Comparison of ENCODE assay signal across 11 cellular contexts in genomic region chr6:11766589-11767450, GRCh38. TPM values are rescaled to one million over a fixed set of nuclear protein-coding genes. Genes with fewer than 3 reads are reported as not detected.
DNase-seq lines count a peak whose midpoint lies in the region; ATAC-seq, FAIRE-seq and TF ChIP-seq lines count a peak whose summit lies in the region.
"Had no signal": no experiment of that assay in that cellular context is flagged by ENCODE, and none has a peak within 500 bp of the region (broad histone marks: within the 10 kb centered on the region; RNA-seq: fewer than 3 reads in every experiment).

No MANE protein-coding gene starts in this region.

- H3K27ac Mint-ChIP-seq in activated naive CD4-positive, alpha-beta T cell treated with anti-CD3 and anti-CD28 coated beads, Interleukin-2, amount 50 U/mL, for 24 hours = peak overlapping the region; percentile 23
- no peak overlapping the region for H3K27ac Mint-ChIP-seq in activated naive CD4-positive, alpha-beta T cell treated with anti-CD3 and anti-CD28 coated beads for 36 hours
- H3K27ac Mint-ChIP-seq in astrocyte (ENCODE audit: unreplicated experiment) = peak overlapping the region; percentile 99

- no peaks in the 10 kb centered on the region for H3K9me3 ChIP-seq in astrocyte (ENCODE audit: insufficient read depth, low read depth, low read length)
- H3K9me3 ChIP-seq in upper lobe of left lung = no peaks in the 10 kb centered on the region

- intact Hi-C loops in activated naive CD4-positive, alpha-beta T cell treated with anti-CD3 and anti-CD28 coated beads for 36 hours (cut with micrococcal nuclease) = loop anchor here (2.0 kb wide), 1 partner anchor 56 kb away; no protein-coding TSS in a partner anchor

- H3K9me3 Mint-ChIP-seq in activated naive CD4-positive, alpha-beta T cell treated with anti-CD3 and anti-CD28 coated beads, Interleukin-2, amount 50 U/mL, for 24 hours = no peaks in the 10 kb centered on the region
- no peaks in the 10 kb centered on the region for H3K9me3 Mint-ChIP-seq in activated naive CD4-positive, alpha-beta T cell treated with anti-CD3 and anti-CD28 coated beads for 36 hours
- peaks cover 3% of the 10 kb centered on the region for H3K9me3 Mint-ChIP-seq in astrocyte (ENCODE audit: unreplicated experiment)
- H3K9me3 Mint-ChIP-seq: brain had no signal

- no peak for TF ChIP-seq POLR2A in upper lobe of left lung (IDR thresholded peaks at IDR 0.05)
- TF ChIP-seq POLR2A in erythroblast (IDR thresholded peaks at IDR 0.05; ENCODE audit: low read length) = no peak

- H3K36me3 Mint-ChIP-seq in activated naive CD4-positive, alpha-beta T cell treated with anti-CD3 and anti-CD28 coated beads, Interleukin-2, amount 50 U/mL, for 24 hours = no peaks in the 10 kb centered on the region
- no peaks in the 10 kb centered on the region for H3K36me3 Mint-ChIP-seq in activated naive CD4-positive, alpha-beta T cell treated with anti-CD3 and anti-CD28 coated beads for 36 hours (ENCODE audit: low read depth)
- no peaks in the 10 kb centered on the region for H3K36me3 Mint-ChIP-seq in astrocyte (ENCODE audit: low read depth, unreplicated experiment)
- H3K36me3 Mint-ChIP-seq: brain had no signal

- DNase-seq in activated naive CD4-positive, alpha-beta T cell treated with anti-CD3 and anti-CD28 coated beads for 36 hours = no peak
- DNase-seq in astrocyte (ENCODE audit: low read depth) (peak; percentile 99), islet precursor cell (peak; percentile 85), upper lobe of left lung (no peak), NCI-H1048 (lab: John Stamatoyannopoulos, UW) (no peak), erythroblast (lab: John Stamatoyannopoulos, UW) (no peak), DMS79 (lab: John Stamatoyannopoulos, UW) (no peak)
- DNase-seq: AML-193 had no signal

- TF ChIP-seq CTCF in astrocyte (IDR thresholded peaks at IDR 0.05; ENCODE audit: insufficient read depth, low read depth, low read length) = no peak
- TF ChIP-seq CTCF in upper lobe of left lung (IDR thresholded peaks at IDR 0.05) = no peak

- no peaks in the 10 kb centered on the region for H3K36me3 ChIP-seq in astrocyte (ENCODE audit: insufficient read depth, low read length)
- H3K36me3 ChIP-seq in upper lobe of left lung = no peaks in the 10 kb centered on the region

- CTCF ChIA-PET in activated naive CD4-positive, alpha-beta T cell treated with anti-CD3 and anti-CD28 coated beads for 36 hours (lab: Charles Lee) = no interaction called here

- H3K27me3 Mint-ChIP-seq in activated naive CD4-positive, alpha-beta T cell treated with anti-CD3 and anti-CD28 coated beads, Interleukin-2, amount 50 U/mL, for 24 hours = no peaks in the 10 kb centered on the region
- peaks cover 2% of the 10 kb centered on the region for H3K27me3 Mint-ChIP-seq in activated naive CD4-positive, alpha-beta T cell treated with anti-CD3 and anti-CD28 coated beads for 36 hours (ENCODE audit: low read depth)
- no peaks in the 10 kb centered on the region for H3K27me3 Mint-ChIP-seq in astrocyte (ENCODE audit: low read depth, unreplicated experiment)

- no peak overlapping the region for H2AFZ ChIP-seq in astrocyte (ENCODE audit: low read depth, low read length)

- H3K4me1 ChIP-seq in astrocyte (ENCODE audit: insufficient read depth, low read length) (peaks cover 71% of the 10 kb centered on the region), upper lobe of left lung (peaks cover 12 to 37% (median 21%) of the 10 kb centered on the region in 4 donors)

- ATAC-seq in upper lobe of left lung (ENCODE audit: low FRiP score in 2 of 2) = peak; percentile 59 to 62
- ATAC-seq: left lobe of liver had no signal

- 56 to 61% methylated on average over 8 of the region's 8 CpGs for WGBS in upper lobe of left lung, 2 donors

- H3K27me3 ChIP-seq in astrocyte (ENCODE audit: insufficient read depth, low read length) (no peaks in the 10 kb centered on the region), upper lobe of left lung (no peaks in the 10 kb centered on the region)

- H3K4me3 Mint-ChIP-seq in activated naive CD4-positive, alpha-beta T cell treated with anti-CD3 and anti-CD28 coated beads, Interleukin-2, amount 50 U/mL, for 24 hours = no peak overlapping the region
- no peak overlapping the region for H3K4me3 Mint-ChIP-seq in activated naive CD4-positive, alpha-beta T cell treated with anti-CD3 and anti-CD28 coated beads for 36 hours
- peak overlapping the region; percentile 17 for H3K4me3 Mint-ChIP-seq in astrocyte (ENCODE audit: unreplicated experiment)
- H3K4me3 Mint-ChIP-seq: brain had no signal

- peak; percentile 89 for FAIRE-seq in astrocyte (lab: Jason Lieb, UNC)

- H3K4me3 ChIP-seq in astrocyte (ENCODE audit: insufficient read depth, low read depth, low read length) (no peak overlapping the region), upper lobe of left lung (no peak overlapping the region)

- H3K79me2 ChIP-seq in astrocyte (ENCODE audit: insufficient read depth, low read length) = no peaks in the 10 kb centered on the region

- no peak for TF ChIP-seq EP300 in upper lobe of left lung (IDR thresholded peaks at IDR 0.05)

- H3K27ac ChIP-seq in astrocyte (ENCODE audit: low read depth, low read length) = peak overlapping the region; percentile 98
- peak overlapping the region in 3 of 4 donors; percentile 13 to 29 (median 19) for H3K27ac ChIP-seq in upper lobe of left lung

- H3K4me1 Mint-ChIP-seq in activated naive CD4-positive, alpha-beta T cell treated with anti-CD3 and anti-CD28 coated beads, Interleukin-2, amount 50 U/mL, for 24 hours = peaks cover 29% of the 10 kb centered on the region
- H3K4me1 Mint-ChIP-seq in activated naive CD4-positive, alpha-beta T cell treated with anti-CD3 and anti-CD28 coated beads for 36 hours (ENCODE audit: low read depth) = peaks cover 30% of the 10 kb centered on the region
- peaks cover 70% of the 10 kb centered on the region for H3K4me1 Mint-ChIP-seq in astrocyte (ENCODE audit: low read depth, unreplicated experiment)

- peak overlapping the region; percentile 76 for H3K9ac ChIP-seq in astrocyte (ENCODE audit: low read length)

- peak overlapping the region; percentile 51 for H3K4me2 ChIP-seq in astrocyte (ENCODE audit: low read length)

- H4K20me1 ChIP-seq in astrocyte (ENCODE audit: insufficient read depth, low read length) = no peaks in the 10 kb centered on the region

RNA-seq across cellular contexts. Expression of gene ADTRP, which starts 11.8 kb away (rescaled TPM):
- total RNA-seq in activated naive CD4-positive, alpha-beta T cell treated with anti-CD3 and anti-CD28 coated beads for 36 hours = 10 to 100 TPM; 49.4 to 52.1 TPM
- 0.58 and 0.68 TPM in 2 replicates for total RNA-seq in astrocyte
- total RNA-seq in upper lobe of left lung = 10 to 100 TPM in 4 of 6 donors, 1 to 10 TPM in 2; 3.8 to 21.1 (median 12.8) TPM

Comparison
In these comparisons a context has a peak if more than half of its experiments do, and no peak if none do; other contexts are left out.
1. DNase-seq: peak in astrocyte (single experiment) and islet precursor cell (single experiment); none in activated naive CD4-positive, alpha-beta T cell treated with anti-CD3 and anti-CD28 coated beads for 36 hours (single experiment), upper lobe of left lung (0 of 2), NCI-H1048 (single experiment), erythroblast (0 of 2) and DMS79 (single experiment).